8 cellular contexts compared by ENCODE assay signal in the genomic region with DNA sequence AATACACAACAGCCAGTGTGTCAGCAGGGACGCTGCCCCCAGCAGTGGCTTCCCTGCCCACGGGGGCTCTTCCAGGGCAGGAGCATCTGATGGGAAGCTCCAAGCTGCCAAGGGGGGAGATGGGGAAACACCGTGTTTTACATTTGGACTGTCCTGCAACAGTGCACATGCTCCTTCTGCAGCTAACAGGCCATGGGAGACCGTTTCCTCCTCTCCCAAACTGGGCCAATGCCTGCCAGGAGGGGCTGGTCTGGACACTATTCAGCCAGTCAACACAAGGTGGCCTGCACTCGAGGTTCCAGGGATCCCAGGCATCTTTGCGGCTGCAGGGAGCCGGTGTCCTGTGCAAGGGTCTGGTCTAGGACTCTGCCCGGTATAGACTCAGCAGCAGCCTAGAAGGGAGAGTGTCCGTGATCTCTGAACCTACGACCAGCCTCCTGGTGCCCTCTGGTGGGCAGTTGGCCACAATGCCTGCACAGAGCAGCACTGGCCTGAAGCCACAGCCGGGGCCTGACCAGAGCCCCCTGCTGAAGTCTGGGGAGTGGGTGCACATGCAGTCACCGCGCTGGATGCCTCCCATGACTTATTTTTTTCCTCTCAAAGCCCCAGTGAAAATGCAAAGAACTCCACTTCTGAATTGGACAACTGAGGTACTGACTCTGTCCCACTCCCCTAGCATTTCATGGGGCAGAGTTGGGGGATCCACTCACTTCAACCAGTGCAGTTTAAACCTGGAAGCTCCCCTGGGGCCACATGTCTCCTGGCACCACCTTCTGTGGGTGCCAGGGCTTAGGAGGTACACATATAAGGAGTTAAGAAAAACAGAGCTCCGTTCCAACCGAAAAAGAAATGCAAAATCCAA. TPM values are rescaled to one million over a fixed set of nuclear protein-coding genes. Genes with fewer than 3 reads are reported as not detected.
A peak's percentile ranks its signal among the peaks of the same experiment; 100 is the strongest.
DNase-seq lines count a peak whose midpoint lies in the region; ATAC-seq and TF ChIP-seq lines count a peak whose summit lies in the region.

No MANE protein-coding gene starts in this region.

- H3K4me3 Mint-ChIP-seq in CD14-positive monocyte: no peak overlapping the region
- H3K4me3 Mint-ChIP-seq in neural crest cell: peak overlapping the region; percentile 19
- no peak overlapping the region for H3K4me3 Mint-ChIP-seq in type B pancreatic cell

- H3K27me3 Mint-ChIP-seq in CD14-positive monocyte (ENCODE audit: low read depth in 3 of 3) (peaks cover 0 to 2% (median 0%) of the 10 kb centered on the region in 3 donors), neural crest cell (ENCODE audit: low read depth) (no peaks in the 10 kb centered on the region), type B pancreatic cell (no peaks in the 10 kb centered on the region)

- DNase-seq in CD14-positive monocyte (ENCODE audit: low spot score): peak; percentile 67
- DNase-seq in NCI-H510A treated with DMSO at 0.1 percent for 48 hours (lab: John Stamatoyannopoulos, UW): peak; percentile 14
- DNase-seq in activated T-cell treated with anti-CD3 and anti-CD28 coated beads for 48 hours (ENCODE audit: low read depth): peak; percentile 33
- peak; percentile 65 for DNase-seq in fibroblast of pulmonary artery (ENCODE audit: low read depth)
- peak; percentile 79 for DNase-seq in neural crest cell (ENCODE audit: low read depth, low spot score)
- peak; percentile 77 for DNase-seq in type B pancreatic cell (ENCODE audit: extremely low spot score, unreplicated experiment)
- no peak for DNase-seq in T-helper 9 cell

- peaks cover 0 to under 1% (median 0%) of the 10 kb centered on the region in 7 donors for H3K9me3 Mint-ChIP-seq in CD14-positive monocyte
- no peaks in the 10 kb centered on the region for H3K9me3 Mint-ChIP-seq in neural crest cell
- no peaks in the 10 kb centered on the region for H3K9me3 Mint-ChIP-seq in type B pancreatic cell

- ATAC-seq in GM21381 (IDR thresholded peaks at IDR 0.05; ENCODE audit: unreplicated experiment): peak; percentile 65

- H3K4me3 ChIP-seq in fibroblast of pulmonary artery (replicated peaks; ENCODE audit: low read depth, low read length): no peak overlapping the region

- intact Hi-C loops in CD14-positive monocyte (cut with micrococcal nuclease): loop anchor here (10.0 kb wide), 3 partner anchors 161 to 291 kb away; a partner anchor contains a TSS

- H3K4me1 Mint-ChIP-seq in CD14-positive monocyte (peaks cover 7% of the 10 kb centered on the region), neural crest cell (no peaks in the 10 kb centered on the region), type B pancreatic cell (ENCODE audit: unreplicated experiment) (no peaks in the 10 kb centered on the region)

- H3K36me3 Mint-ChIP-seq in CD14-positive monocyte (peaks cover 45 to 49% of the 10 kb centered on the region in 2 donors), neural crest cell (ENCODE audit: low read depth) (peaks cover 13% of the 10 kb centered on the region), type B pancreatic cell (peaks cover 10% of the 10 kb centered on the region)

- H3K27ac Mint-ChIP-seq in CD14-positive monocyte (no peak overlapping the region), neural crest cell (ENCODE audit: unreplicated experiment) (no peak overlapping the region), type B pancreatic cell (peak overlapping the region; percentile 32)

- TF ChIP-seq CTCF in CD14-positive monocyte (IDR thresholded peaks at IDR 0.05): peak; percentile 86
- TF ChIP-seq CTCF in fibroblast of pulmonary artery (IDR thresholded peaks at IDR 0.05; ENCODE audit: low read length, missing control alignments): peak; percentile 77
- TF ChIP-seq CTCF in neural crest cell (conservative IDR thresholded peaks at IDR 0.05): peak; percentile 82
- peak; percentile 89 for TF ChIP-seq CTCF in type B pancreatic cell (conservative IDR thresholded peaks at IDR 0.05)

RNA-seq across cellular contexts. Expression of a gene that starts 33.3 kb away (rescaled TPM):
- 10 to 100 TPM; 22.3 to 40.9 TPM for polyA plus RNA-seq in CD14-positive monocyte
- 224 and 225 TPM in 2 replicates for total RNA-seq in neural crest cell
- total RNA-seq in type B pancreatic cell (ENCODE audit: low replicate concordance): 171 and 183 TPM in 2 replicates

RNA-seq across cellular contexts. Expression of a gene that starts 34.1 kb away (rescaled TPM):
- under 1 TPM; 0.66 to 0.78 TPM for polyA plus RNA-seq in CD14-positive monocyte
- not detected in 2 replicates for total RNA-seq in neural crest cell
- not detected in 2 replicates for total RNA-seq in type B pancreatic cell (ENCODE audit: low replicate concordance)
